In the genomic region with DNA sequence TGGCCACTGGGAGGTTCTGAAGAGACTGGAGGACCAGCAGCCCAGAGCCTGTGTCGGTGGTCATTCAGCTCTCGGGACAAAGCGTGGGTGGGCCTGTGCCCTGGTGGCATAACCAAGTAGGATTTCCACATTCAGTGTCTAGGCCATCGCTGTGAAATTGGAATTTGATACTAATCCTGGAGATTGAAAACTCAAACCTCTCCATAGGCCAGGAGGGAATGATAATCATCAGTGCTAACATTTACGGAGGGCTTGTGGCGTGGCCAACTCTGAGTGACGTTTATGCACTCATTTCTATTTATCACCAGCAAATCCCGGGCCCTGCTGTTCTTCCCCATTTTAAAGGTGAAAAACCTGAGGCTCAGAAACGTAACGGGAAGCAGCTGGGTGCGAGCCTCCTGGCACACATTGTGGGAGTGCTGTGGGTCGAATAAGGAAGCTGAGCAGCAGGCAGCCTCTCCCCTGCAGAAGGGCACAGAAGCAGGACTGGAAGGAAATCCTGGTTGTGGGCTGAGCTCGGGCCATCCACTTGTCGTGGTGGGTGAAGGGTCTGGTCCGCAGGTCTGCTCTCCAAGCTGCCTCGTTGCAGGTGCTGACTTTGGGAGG, we compare ENCODE assay signal across 9 cellular contexts. TPM values are rescaled to one million over a fixed set of nuclear protein-coding genes. Genes with fewer than 3 reads are reported as not detected.
DNase-seq lines count a peak whose midpoint lies in the region; ATAC-seq and TF ChIP-seq lines count a peak whose summit lies in the region.
"Had no signal": no experiment of that assay in that cellular context is flagged by ENCODE, and none has a peak within 500 bp of the region (broad histone marks: within the 10 kb centered on the region; RNA-seq: fewer than 3 reads in every experiment).

No MANE protein-coding gene starts in this region.

- H3K9ac ChIP-seq in muscle layer of colon (ENCODE audit: low read length): peak overlapping the region; percentile 38

- no peaks in the 10 kb centered on the region for H3K9me3 Mint-ChIP-seq in activated CD8-positive, alpha-beta T cell treated with anti-CD3 and anti-CD28 coated beads, Interleukin-2, amount 10 ng/mL, durations not matched to agents 7 days and 5 days (ENCODE audit: insufficient read depth)
- no peaks in the 10 kb centered on the region for H3K9me3 Mint-ChIP-seq in activated CD8-positive, alpha-beta T cell treated with anti-CD3 and anti-CD28 coated beads for 36 hours
- no peaks in the 10 kb centered on the region for H3K9me3 Mint-ChIP-seq in type B pancreatic cell

- peaks cover 5% of the 10 kb centered on the region for H3K27me3 Mint-ChIP-seq in activated CD8-positive, alpha-beta T cell treated with anti-CD3 and anti-CD28 coated beads, Interleukin-2, amount 10 ng/mL, durations not matched to agents 7 days and 5 days (ENCODE audit: low read depth)
- no peaks in the 10 kb centered on the region for H3K27me3 Mint-ChIP-seq in activated CD8-positive, alpha-beta T cell treated with anti-CD3 and anti-CD28 coated beads for 36 hours
- H3K27me3 Mint-ChIP-seq in type B pancreatic cell: no peaks in the 10 kb centered on the region

- CTCF ChIA-PET in activated CD8-positive, alpha-beta T cell treated with anti-CD3 and anti-CD28 coated beads, Interleukin-2, amount 10 ng/mL, durations not matched to agents 7 days and 5 days (lab: Charles Lee): no interaction called here
- CTCF ChIA-PET in activated CD8-positive, alpha-beta T cell treated with anti-CD3 and anti-CD28 coated beads for 36 hours (lab: Charles Lee): interaction anchor here (1.4 kb wide), 1 partner anchor 205 kb away, joined by 3 read pairs; no protein-coding TSS in a partner anchor

- H3K4me3 Mint-ChIP-seq in activated CD8-positive, alpha-beta T cell treated with anti-CD3 and anti-CD28 coated beads, Interleukin-2, amount 10 ng/mL, durations not matched to agents 7 days and 5 days: no peak overlapping the region
- no peak overlapping the region for H3K4me3 Mint-ChIP-seq in activated CD8-positive, alpha-beta T cell treated with anti-CD3 and anti-CD28 coated beads for 36 hours
- H3K4me3 Mint-ChIP-seq in type B pancreatic cell: no peak overlapping the region

- intact Hi-C loops in activated CD8-positive, alpha-beta T cell treated with anti-CD3 and anti-CD28 coated beads for 36 hours (cut with micrococcal nuclease): no loop called here

- peaks cover 51% of the 10 kb centered on the region for H3K4me1 ChIP-seq in muscle layer of colon (ENCODE audit: insufficient read depth, low read length)

- H3K27ac ChIP-seq in brain microvascular endothelial cell (peak overlapping the region; percentile 94), muscle layer of colon (ENCODE audit: low read depth, low read length) (peak overlapping the region; percentile 59)

- in situ Hi-C loops in brain microvascular endothelial cell (cut with HindIII; ENCODE audit: low pct_ligation_motif_present, low sequenced_read_pairs): no loop called here

- no peaks in the 10 kb centered on the region for H3K36me3 ChIP-seq in brain microvascular endothelial cell (replicated peaks)
- H3K36me3 ChIP-seq in muscle layer of colon (ENCODE audit: insufficient read depth, low read length): no peaks in the 10 kb centered on the region

- no peaks in the 10 kb centered on the region for H3K9me3 ChIP-seq in muscle layer of colon (ENCODE audit: low read length)

- POLR2A ChIA-PET in activated CD8-positive, alpha-beta T cell treated with anti-CD3 and anti-CD28 coated beads, Interleukin-2, amount 10 ng/mL, durations not matched to agents 7 days and 5 days (lab: Charles Lee): no interaction called here
- POLR2A ChIA-PET in activated CD8-positive, alpha-beta T cell treated with anti-CD3 and anti-CD28 coated beads for 36 hours (lab: Charles Lee): interaction anchor here (2.0 kb wide), 1 partner anchor 32 kb away, joined by 5 read pairs; no protein-coding TSS in a partner anchor

- H3K27me3 ChIP-seq in brain microvascular endothelial cell (replicated peaks): no peaks in the 10 kb centered on the region
- no peaks in the 10 kb centered on the region for H3K27me3 ChIP-seq in muscle layer of colon (ENCODE audit: control insufficient read depth in 1 of 2, insufficient read depth in 2 of 2, low read length in 2 of 2)

- no peak overlapping the region for H3K4me3 ChIP-seq in brain microvascular endothelial cell (ENCODE audit: low read depth, low read length)
- peak overlapping the region in 1 of 2 donors; percentile 16 for H3K4me3 ChIP-seq in muscle layer of colon (ENCODE audit: low read depth in 1 of 2, low read length in 2 of 2)

- H3K27ac Mint-ChIP-seq in activated CD8-positive, alpha-beta T cell treated with anti-CD3 and anti-CD28 coated beads, Interleukin-2, amount 10 ng/mL, durations not matched to agents 7 days and 5 days: peak overlapping the region; percentile 31
- H3K27ac Mint-ChIP-seq in activated CD8-positive, alpha-beta T cell treated with anti-CD3 and anti-CD28 coated beads for 36 hours: no peak overlapping the region
- H3K27ac Mint-ChIP-seq in type B pancreatic cell: peak overlapping the region; percentile 81

- peaks cover 35% of the 10 kb centered on the region for H3K4me1 Mint-ChIP-seq in activated CD8-positive, alpha-beta T cell treated with anti-CD3 and anti-CD28 coated beads, Interleukin-2, amount 10 ng/mL, durations not matched to agents 7 days and 5 days (ENCODE audit: low read depth)
- peaks cover 35% of the 10 kb centered on the region for H3K4me1 Mint-ChIP-seq in activated CD8-positive, alpha-beta T cell treated with anti-CD3 and anti-CD28 coated beads for 36 hours (ENCODE audit: low read depth)
- peaks cover 59% of the 10 kb centered on the region for H3K4me1 Mint-ChIP-seq in type B pancreatic cell (ENCODE audit: unreplicated experiment)

- no peak for ATAC-seq in activated CD8-positive, alpha-beta T cell treated with anti-CD3 and anti-CD28 coated beads, Interleukin-2, amount 10 ng/mL, durations not matched to agents 7 days and 5 days
- no peak for ATAC-seq in activated CD8-positive, alpha-beta T cell treated with anti-CD3 and anti-CD28 coated beads for 36 hours
- ATAC-seq in HG02571 (IDR thresholded peaks at IDR 0.05; ENCODE audit: unreplicated experiment): no peak
- ATAC-seq: SK-N-SH treated with all-trans-retinoic acid at 6 μM for 48 hours had no signal

- no peak for TF ChIP-seq CTCF in activated CD8-positive, alpha-beta T cell treated with anti-CD3 and anti-CD28 coated beads for 36 hours (IDR thresholded peaks at IDR 0.05)
- TF ChIP-seq CTCF in brain microvascular endothelial cell (IDR thresholded peaks at IDR 0.05; ENCODE audit: low read depth, low read length, missing control alignments): no peak
- TF ChIP-seq CTCF in type B pancreatic cell (conservative IDR thresholded peaks at IDR 0.05): no peak

- H3K36me3 Mint-ChIP-seq in activated CD8-positive, alpha-beta T cell treated with anti-CD3 and anti-CD28 coated beads, Interleukin-2, amount 10 ng/mL, durations not matched to agents 7 days and 5 days (ENCODE audit: low read depth): no peaks in the 10 kb centered on the region
- no peaks in the 10 kb centered on the region for H3K36me3 Mint-ChIP-seq in activated CD8-positive, alpha-beta T cell treated with anti-CD3 and anti-CD28 coated beads for 36 hours (ENCODE audit: low read depth)
- H3K36me3 Mint-ChIP-seq in type B pancreatic cell: peaks cover 7% of the 10 kb centered on the region

- no peak for DNase-seq in activated CD8-positive, alpha-beta T cell treated with anti-CD3 and anti-CD28 coated beads, Interleukin-2, amount 10 ng/mL, durations not matched to agents 7 days and 5 days
- no peak for DNase-seq in activated CD8-positive, alpha-beta T cell treated with anti-CD3 and anti-CD28 coated beads for 36 hours
- DNase-seq in brain microvascular endothelial cell: no peak
- no peak for DNase-seq in type B pancreatic cell (ENCODE audit: extremely low spot score, unreplicated experiment)
- no peak for DNase-seq in D341Med (ENCODE audit: low spot score)
- no peak for DNase-seq in NCI-H82 treated with DMSO at 0.1 percent for 48 hours (lab: John Stamatoyannopoulos, UW; ENCODE audit: unreplicated experiment)

RNA-seq across cellular contexts. Expression of gene RAI1, which starts 33.1 kb away (rescaled TPM):
- total RNA-seq in activated CD8-positive, alpha-beta T cell treated with anti-CD3 and anti-CD28 coated beads, Interleukin-2, amount 10 ng/mL, durations not matched to agents 7 days and 5 days: 10 to 100 TPM; 24.4 to 24.6 TPM
- total RNA-seq in activated CD8-positive, alpha-beta T cell treated with anti-CD3 and anti-CD28 coated beads for 36 hours: 10 to 100 TPM; 18.1 to 20.3 TPM
- total RNA-seq in type B pancreatic cell (ENCODE audit: low replicate concordance): 61.1 and 61.3 TPM in 2 replicates
